In the genomic region with DNA sequence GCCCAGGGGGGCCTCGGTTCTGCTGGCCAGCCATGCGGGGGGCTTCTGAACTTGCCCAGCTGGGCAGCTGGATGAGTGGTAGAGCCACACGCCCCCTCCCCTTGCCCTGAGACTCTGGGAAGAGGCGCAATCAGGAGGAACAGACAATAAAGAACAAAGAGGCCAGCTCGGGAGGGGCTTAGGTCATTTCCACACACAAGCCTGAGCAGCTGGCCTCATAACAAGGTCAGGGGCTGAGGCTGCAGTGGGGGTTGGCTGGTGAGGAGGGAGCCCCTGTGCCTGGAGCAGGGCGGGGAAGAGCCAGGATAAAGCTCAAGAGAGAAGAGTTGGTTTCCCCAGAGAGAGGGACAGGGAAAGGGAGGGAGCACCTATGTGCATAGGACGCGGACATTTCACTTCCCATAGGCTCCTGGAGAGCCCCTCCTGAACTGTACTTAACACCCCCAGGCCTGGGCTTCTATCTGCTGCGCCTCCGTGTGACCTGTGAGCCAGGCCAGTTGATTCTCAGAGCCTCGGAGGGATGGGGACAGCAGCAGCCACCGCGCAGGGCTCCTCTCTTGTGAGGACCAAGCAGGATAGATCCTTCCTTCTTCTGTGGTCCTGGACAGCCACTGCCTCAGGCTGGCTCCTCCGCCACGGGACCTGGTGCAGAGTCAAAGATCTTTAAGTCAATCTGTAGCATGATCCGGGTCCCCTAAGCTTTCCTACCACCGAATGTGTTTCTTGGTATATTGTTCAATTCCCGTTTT, we compare ENCODE assay signal across 19 cellular contexts.
A peak's percentile ranks its signal among the peaks of the same experiment; 100 is the strongest.
DNase-seq lines count a peak whose midpoint lies in the region; TF ChIP-seq lines count a peak whose summit lies in the region.
"Had no signal": no experiment of that assay in that cellular context is flagged by ENCODE, and none has a peak within 500 bp of the region (broad histone marks: within the 10 kb centered on the region; RNA-seq: fewer than 3 reads in every experiment).

No MANE protein-coding gene starts in this region.

- no peaks in the 10 kb centered on the region for H3K27me3 Mint-ChIP-seq in brain
- no peaks in the 10 kb centered on the region for H3K27me3 Mint-ChIP-seq in mesothelial cell of epicardium (ENCODE audit: low read depth)

- no peak for TF ChIP-seq POLR2A in ovary (IDR thresholded peaks at IDR 0.05)

- TF ChIP-seq EP300 in ovary (IDR thresholded peaks at IDR 0.05): no peak

- H3K27ac ChIP-seq in SJCRH30 (no peak overlapping the region), ovary (no peak overlapping the region)
- H3K27ac ChIP-seq: SJSA1 had no signal

- no peak overlapping the region for H3K4me3 ChIP-seq in SJCRH30
- no peak overlapping the region for H3K4me3 ChIP-seq in ovary
- H3K4me3 ChIP-seq: SJSA1 had no signal

- H3K9me3 Mint-ChIP-seq in brain: peaks cover 0 to 2% (median 0%) of the 10 kb centered on the region in 5 experiments
- no peaks in the 10 kb centered on the region for H3K9me3 Mint-ChIP-seq in mesothelial cell of epicardium
- H3K9me3 Mint-ChIP-seq: H9, HFFc6 had no signal

- DNase-seq in SJCRH30 (peak; percentile 28 to 44), mesothelial cell of epicardium (ENCODE audit: low spot score in 2 of 2, unreplicated experiment in 2 of 2) (no peak), retina (peak; percentile 91), ovary (no peak), GM19240 (ENCODE audit: insufficient read length, low spot score) (no peak)
- DNase-seq in activated T-cell treated with anti-CD3 and anti-CD28 coated beads, Interleukin-2, amount 50 U/mL, for 48 hours: no peak
- DNase-seq: BE2C, EL, GF-D8, H9, HFFc6, KG1, NCI-H1092, NCI-H1436 treated with DMSO at 0.1 percent for 48 hours, NCI-H1930, NCI-H510A, NCI-H748 treated with DMSO at 0.1 percent for 48 hours had no signal

- H3K4me1 ChIP-seq in SJCRH30 (peaks cover 11% of the 10 kb centered on the region), ovary (ENCODE audit: insufficient read depth) (peaks cover 1% of the 10 kb centered on the region)
- H3K4me1 ChIP-seq: BE2C, SJSA1 had no signal

- H3K36me3 ChIP-seq in SJCRH30 (no peaks in the 10 kb centered on the region), ovary (no peaks in the 10 kb centered on the region)
- H3K36me3 ChIP-seq: BE2C, SJSA1 had no signal

- H3K27ac Mint-ChIP-seq in brain: peak overlapping the region in 3 of 5 experiments; percentile 5 to 88 (median 69)
- H3K27ac Mint-ChIP-seq in mesothelial cell of epicardium: peak overlapping the region; percentile 30
- H3K27ac Mint-ChIP-seq: H9, HFFc6 had no signal

- TF ChIP-seq CTCF in brain (conservative IDR thresholded peaks at IDR 0.05): no peak
- no peak for TF ChIP-seq CTCF in mesothelial cell of epicardium (IDR thresholded peaks at IDR 0.05; ENCODE audit: unreplicated experiment)
- no peak for TF ChIP-seq CTCF in ovary (IDR thresholded peaks at IDR 0.05)

- H3K4me3 Mint-ChIP-seq in brain (no peak overlapping the region), mesothelial cell of epicardium (no peak overlapping the region)
- H3K4me3 Mint-ChIP-seq: H9, HFFc6 had no signal

- H3K4me1 Mint-ChIP-seq in brain (peaks cover 47% of the 10 kb centered on the region), mesothelial cell of epicardium (peaks cover 10% of the 10 kb centered on the region)

- no peaks in the 10 kb centered on the region for H3K36me3 Mint-ChIP-seq in brain
- H3K36me3 Mint-ChIP-seq in mesothelial cell of epicardium: no peaks in the 10 kb centered on the region

- intact Hi-C loops in ovary (cut with DNase I): no loop called here

- peaks cover 2% of the 10 kb centered on the region; the same call in 1 of the 2 replicates for H3K27me3 ChIP-seq in SJCRH30
- no peaks in the 10 kb centered on the region for H3K27me3 ChIP-seq in ovary
- H3K27me3 ChIP-seq: BE2C, SJSA1 had no signal

- no peaks in the 10 kb centered on the region for H3K9me3 ChIP-seq in SJCRH30 (replicated peaks)
- H3K9me3 ChIP-seq in ovary: no peaks in the 10 kb centered on the region
- H3K9me3 ChIP-seq: BE2C, SJSA1 had no signal

- 76 to 80% (median 80%) methylated on average over 18 of the region's 18 CpGs for WGBS in ovary, 3 donors

Comparison
In these comparisons a context has a peak if more than half of its experiments do, and no peak if none do; other contexts are left out.
1. DNase-seq: peak in SJCRH30 (2 of 2) and retina (single experiment); none in mesothelial cell of epicardium (0 of 2), ovary (0 of 5), GM19240 (single experiment) and activated T-cell treated with anti-CD3 and anti-CD28 coated beads, Interleukin-2, amount 50 U/mL, for 48 hours (0 of 2).